1 cellular context compared by ENCODE assay signal in the genomic region with DNA sequence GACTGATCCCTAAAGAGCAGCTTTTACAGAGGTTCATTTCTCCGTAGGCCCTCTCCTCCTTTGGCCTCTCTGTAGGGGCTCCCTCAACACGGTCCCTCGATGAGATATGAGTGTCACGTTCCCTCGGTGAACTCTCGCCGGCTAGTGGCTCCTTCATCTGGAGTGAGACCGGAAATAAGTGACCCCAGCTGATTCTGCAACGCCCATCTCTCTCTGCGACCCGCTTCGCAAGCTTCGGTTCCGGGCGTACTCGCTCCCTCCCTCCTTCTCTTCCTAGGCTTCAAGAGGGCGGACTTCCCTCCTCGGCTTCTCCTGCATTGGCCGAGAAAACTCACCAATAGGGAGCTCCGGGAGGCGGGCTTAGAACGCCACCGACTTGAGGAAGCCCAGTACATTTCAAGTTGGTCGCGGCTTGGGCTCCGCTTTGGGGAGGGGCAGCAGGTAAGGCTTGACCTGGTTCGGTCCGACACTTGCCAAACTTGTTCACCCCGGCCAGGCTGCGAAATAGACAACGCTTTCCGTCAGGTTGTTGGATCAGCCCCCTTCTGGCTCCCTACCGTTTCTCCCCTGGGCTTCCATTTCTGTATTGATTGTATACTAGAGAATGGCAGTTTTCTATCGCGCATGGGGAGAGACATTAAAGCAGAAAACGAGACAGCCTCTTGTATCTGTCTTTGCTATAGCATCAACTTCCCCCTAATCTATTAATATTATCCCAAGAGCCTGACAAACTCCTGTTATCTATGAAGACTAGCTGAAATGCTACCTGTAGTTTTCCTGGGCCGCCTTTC.
TF ChIP-seq lines count a peak whose summit lies in the region.

A gene (minus strand): TSS at position 248 of the 791 bp plus-strand sequence. CDS start 2,816 bp downstream, outside the sequence.
A gene with protein sequence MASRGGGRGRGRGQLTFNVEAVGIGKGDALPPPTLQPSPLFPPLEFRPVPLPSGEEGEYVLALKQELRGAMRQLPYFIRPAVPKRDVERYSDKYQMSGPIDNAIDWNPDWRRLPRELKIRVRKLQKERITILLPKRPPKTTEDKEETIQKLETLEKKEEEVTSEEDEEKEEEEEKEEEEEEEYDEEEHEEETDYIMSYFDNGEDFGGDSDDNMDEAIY (plus strand): TSS at position 363 of the 791 bp plus-strand sequence. CDS start 10,176 bp downstream, outside the sequence.

TF ChIP-seq in HepG2, 621 proteins besides CTCF, POLR2A, EP300 and RAD21 (continued from another document and continues in another):
- TF ChIP-seq, protein P1, sequence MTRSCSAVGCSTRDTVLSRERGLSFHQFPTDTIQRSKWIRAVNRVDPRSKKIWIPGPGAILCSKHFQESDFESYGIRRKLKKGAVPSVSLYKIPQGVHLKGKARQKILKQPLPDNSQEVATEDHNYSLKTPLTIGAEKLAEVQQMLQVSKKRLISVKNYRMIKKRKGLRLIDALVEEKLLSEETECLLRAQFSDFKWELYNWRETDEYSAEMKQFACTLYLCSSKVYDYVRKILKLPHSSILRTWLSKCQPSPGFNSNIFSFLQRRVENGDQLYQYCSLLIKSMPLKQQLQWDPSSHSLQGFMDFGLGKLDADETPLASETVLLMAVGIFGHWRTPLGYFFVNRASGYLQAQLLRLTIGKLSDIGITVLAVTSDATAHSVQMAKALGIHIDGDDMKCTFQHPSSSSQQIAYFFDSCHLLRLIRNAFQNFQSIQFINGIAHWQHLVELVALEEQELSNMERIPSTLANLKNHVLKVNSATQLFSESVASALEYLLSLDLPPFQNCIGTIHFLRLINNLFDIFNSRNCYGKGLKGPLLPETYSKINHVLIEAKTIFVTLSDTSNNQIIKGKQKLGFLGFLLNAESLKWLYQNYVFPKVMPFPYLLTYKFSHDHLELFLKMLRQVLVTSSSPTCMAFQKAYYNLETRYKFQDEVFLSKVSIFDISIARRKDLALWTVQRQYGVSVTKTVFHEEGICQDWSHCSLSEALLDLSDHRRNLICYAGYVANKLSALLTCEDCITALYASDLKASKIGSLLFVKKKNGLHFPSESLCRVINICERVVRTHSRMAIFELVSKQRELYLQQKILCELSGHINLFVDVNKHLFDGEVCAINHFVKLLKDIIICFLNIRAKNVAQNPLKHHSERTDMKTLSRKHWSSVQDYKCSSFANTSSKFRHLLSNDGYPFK (CRISPR knock-in tag; IDR thresholded peaks at IDR 0.05; ENCODE audit: borderline replicate concordance), result peak; percentile 75; the same call in 1 of the 2 replicates
- TF ChIP-seq BRCA1 (CRISPR knock-in tag; IDR thresholded peaks at IDR 0.05) (0 out of 2 replicates have a peak, but pooled peaks have one; percentile 19), ONECUT2 (CRISPR knock-in tag; IDR thresholded peaks at IDR 0.05) (0 out of 2 replicates have a peak, but pooled peaks have one; percentile 30), EED (CRISPR knock-in tag; IDR thresholded peaks at IDR 0.05) (no peak), NFYB (CRISPR knock-in tag; IDR thresholded peaks at IDR 0.05) (peak; percentile 89), BHLHE40 (IDR thresholded peaks at IDR 0.05; ENCODE audit: low read length) (0 out of 2 replicates have a peak, but pooled peaks have one; percentile 14), POLR2G (IDR thresholded peaks at IDR 0.05; ENCODE audit: low read depth, low read length) (peak; percentile 88), MTA1 (CRISPR knock-in tag; IDR thresholded peaks at IDR 0.05; ENCODE audit: borderline replicate concordance) (peak; percentile 52; the same call in 1 of the 2 replicates), KDM5B (CRISPR knock-in tag; IDR thresholded peaks at IDR 0.05; ENCODE audit: borderline replicate concordance) (peak; percentile 59; the same call in 1 of the 2 replicates), ZNF136 (CRISPR knock-in tag; IDR thresholded peaks at IDR 0.05; ENCODE audit: low read depth) (0 out of 2 replicates have a peak, but pooled peaks have one; percentile 56), MED13 (CRISPR knock-in tag; IDR thresholded peaks at IDR 0.05) (no peak), ZNF333 (CRISPR knock-in tag; IDR thresholded peaks at IDR 0.05; ENCODE audit: borderline replicate concordance) (peak; percentile 16; the same call in 1 of the 2 replicates), ZNF180 (CRISPR knock-in tag; IDR thresholded peaks at IDR 0.05; ENCODE audit: borderline replicate concordance, low read depth) (no peak), ZNF746 (CRISPR knock-in tag; IDR thresholded peaks at IDR 0.05) (peak; percentile 88), MED1 (CRISPR knock-in tag; IDR thresholded peaks at IDR 0.05) (peak; percentile 74), CREB1 (IDR thresholded peaks at IDR 0.05) (no peak), CREB1 (CRISPR knock-in tag; IDR thresholded peaks at IDR 0.05) (peak; percentile 64; the same call in 1 of the 2 replicates), FLYWCH1 (CRISPR knock-in tag; IDR thresholded peaks at IDR 0.05) (no peak), GATAD1 (CRISPR knock-in tag; IDR thresholded peaks at IDR 0.05) (peak; percentile 36; the same call in 1 of the 2 replicates), ZNF430 (CRISPR knock-in tag; IDR thresholded peaks at IDR 0.05) (peak; percentile 29; the same call in 1 of the 2 replicates), MXI1 (IDR thresholded peaks at IDR 0.05; ENCODE audit: borderline replicate concordance, low read depth, low read length) (peak; percentile 21; the same call in 1 of the 3 replicates), NRL (CRISPR knock-in tag; IDR thresholded peaks at IDR 0.05; ENCODE audit: borderline replicate concordance) (peak; percentile 74; the same call in 1 of the 2 replicates), SP2 (CRISPR knock-in tag; IDR thresholded peaks at IDR 0.05) (peak; percentile 82), THAP11 (CRISPR knock-in tag; IDR thresholded peaks at IDR 0.05) (peak; percentile 75), ZSCAN9 (CRISPR knock-in tag; IDR thresholded peaks at IDR 0.05; ENCODE audit: borderline replicate concordance) (peak; percentile 45), NR2C2 (CRISPR knock-in tag; IDR thresholded peaks at IDR 0.05; ENCODE audit: borderline replicate concordance) (peak; percentile 70; the same call in 1 of the 2 replicates), TBX2 (CRISPR knock-in tag; IDR thresholded peaks at IDR 0.05; ENCODE audit: borderline replicate concordance) (0 out of 2 replicates have a peak, but pooled peaks have one; percentile 14), ZNF543 (CRISPR knock-in tag; IDR thresholded peaks at IDR 0.05) (0 out of 2 replicates have a peak, but pooled peaks have one; percentile 21), ZNF317 (CRISPR knock-in tag; IDR thresholded peaks at IDR 0.05) (0 out of 2 replicates have a peak, but pooled peaks have one; percentile 30), PHF20 (CRISPR knock-in tag; IDR thresholded peaks at IDR 0.05) (peak; percentile 75), RBFOX2 (IDR thresholded peaks at IDR 0.05; ENCODE audit: low read depth, low read length) (peak; percentile 48; the same call in 1 of the 2 replicates), CREM (IDR thresholded peaks at IDR 0.05) (0 out of 2 replicates have a peak, but pooled peaks have one; percentile 24), CREM (CRISPR knock-in tag; IDR thresholded peaks at IDR 0.05) (no peak), ARNT2 (CRISPR knock-in tag; IDR thresholded peaks at IDR 0.05; ENCODE audit: low read depth) (0 out of 2 replicates have a peak, but pooled peaks have one; percentile 22), FOXC1 (CRISPR knock-in tag; IDR thresholded peaks at IDR 0.05; ENCODE audit: borderline replicate concordance) (no peak; the same call in 1 of the 2 replicates)
- TF ChIP-seq, protein P2, sequence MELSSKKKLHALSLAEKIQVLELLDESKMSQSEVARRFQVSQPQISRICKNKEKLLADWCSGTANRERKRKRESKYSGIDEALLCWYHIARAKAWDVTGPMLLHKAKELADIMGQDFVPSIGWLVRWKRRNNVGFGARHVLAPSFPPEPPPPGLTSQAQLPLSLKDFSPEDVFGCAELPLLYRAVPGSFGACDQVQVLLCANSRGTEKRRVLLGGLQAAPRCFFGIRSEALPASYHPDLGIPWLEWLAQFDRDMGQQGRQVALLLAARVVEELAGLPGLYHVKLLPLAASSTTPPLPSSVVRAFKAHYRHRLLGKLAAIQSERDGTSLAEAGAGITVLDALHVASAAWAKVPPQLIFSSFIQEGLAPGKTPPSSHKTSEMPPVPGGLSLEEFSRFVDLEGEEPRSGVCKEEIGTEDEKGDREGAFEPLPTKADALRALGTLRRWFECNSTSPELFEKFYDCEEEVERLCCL (CRISPR knock-in tag; IDR thresholded peaks at IDR 0.05; ENCODE audit: borderline replicate concordance), result no peak
- TF ChIP-seq, protein P3, sequence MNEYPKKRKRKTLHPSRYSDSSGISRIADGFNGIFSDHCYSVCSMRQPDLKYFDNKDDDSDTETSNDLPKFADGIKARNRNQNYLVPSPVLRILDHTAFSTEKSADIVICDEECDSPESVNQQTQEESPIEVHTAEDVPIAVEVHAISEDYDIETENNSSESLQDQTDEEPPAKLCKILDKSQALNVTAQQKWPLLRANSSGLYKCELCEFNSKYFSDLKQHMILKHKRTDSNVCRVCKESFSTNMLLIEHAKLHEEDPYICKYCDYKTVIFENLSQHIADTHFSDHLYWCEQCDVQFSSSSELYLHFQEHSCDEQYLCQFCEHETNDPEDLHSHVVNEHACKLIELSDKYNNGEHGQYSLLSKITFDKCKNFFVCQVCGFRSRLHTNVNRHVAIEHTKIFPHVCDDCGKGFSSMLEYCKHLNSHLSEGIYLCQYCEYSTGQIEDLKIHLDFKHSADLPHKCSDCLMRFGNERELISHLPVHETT (CRISPR knock-in tag; conservative IDR thresholded peaks at IDR 0.05), result 0 out of 2 replicates have a peak, but pooled peaks have one; percentile 27
- TF ChIP-seq, protein P4, sequence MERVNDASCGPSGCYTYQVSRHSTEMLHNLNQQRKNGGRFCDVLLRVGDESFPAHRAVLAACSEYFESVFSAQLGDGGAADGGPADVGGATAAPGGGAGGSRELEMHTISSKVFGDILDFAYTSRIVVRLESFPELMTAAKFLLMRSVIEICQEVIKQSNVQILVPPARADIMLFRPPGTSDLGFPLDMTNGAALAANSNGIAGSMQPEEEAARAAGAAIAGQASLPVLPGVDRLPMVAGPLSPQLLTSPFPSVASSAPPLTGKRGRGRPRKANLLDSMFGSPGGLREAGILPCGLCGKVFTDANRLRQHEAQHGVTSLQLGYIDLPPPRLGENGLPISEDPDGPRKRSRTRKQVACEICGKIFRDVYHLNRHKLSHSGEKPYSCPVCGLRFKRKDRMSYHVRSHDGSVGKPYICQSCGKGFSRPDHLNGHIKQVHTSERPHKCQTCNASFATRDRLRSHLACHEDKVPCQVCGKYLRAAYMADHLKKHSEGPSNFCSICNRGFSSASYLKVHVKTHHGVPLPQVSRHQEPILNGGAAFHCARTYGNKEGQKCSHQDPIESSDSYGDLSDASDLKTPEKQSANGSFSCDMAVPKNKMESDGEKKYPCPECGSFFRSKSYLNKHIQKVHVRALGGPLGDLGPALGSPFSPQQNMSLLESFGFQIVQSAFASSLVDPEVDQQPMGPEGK (CRISPR knock-in tag; IDR thresholded peaks at IDR 0.05), result peak; percentile 36; the same call in 1 of the 2 replicates
- TF ChIP-seq, protein P5, sequence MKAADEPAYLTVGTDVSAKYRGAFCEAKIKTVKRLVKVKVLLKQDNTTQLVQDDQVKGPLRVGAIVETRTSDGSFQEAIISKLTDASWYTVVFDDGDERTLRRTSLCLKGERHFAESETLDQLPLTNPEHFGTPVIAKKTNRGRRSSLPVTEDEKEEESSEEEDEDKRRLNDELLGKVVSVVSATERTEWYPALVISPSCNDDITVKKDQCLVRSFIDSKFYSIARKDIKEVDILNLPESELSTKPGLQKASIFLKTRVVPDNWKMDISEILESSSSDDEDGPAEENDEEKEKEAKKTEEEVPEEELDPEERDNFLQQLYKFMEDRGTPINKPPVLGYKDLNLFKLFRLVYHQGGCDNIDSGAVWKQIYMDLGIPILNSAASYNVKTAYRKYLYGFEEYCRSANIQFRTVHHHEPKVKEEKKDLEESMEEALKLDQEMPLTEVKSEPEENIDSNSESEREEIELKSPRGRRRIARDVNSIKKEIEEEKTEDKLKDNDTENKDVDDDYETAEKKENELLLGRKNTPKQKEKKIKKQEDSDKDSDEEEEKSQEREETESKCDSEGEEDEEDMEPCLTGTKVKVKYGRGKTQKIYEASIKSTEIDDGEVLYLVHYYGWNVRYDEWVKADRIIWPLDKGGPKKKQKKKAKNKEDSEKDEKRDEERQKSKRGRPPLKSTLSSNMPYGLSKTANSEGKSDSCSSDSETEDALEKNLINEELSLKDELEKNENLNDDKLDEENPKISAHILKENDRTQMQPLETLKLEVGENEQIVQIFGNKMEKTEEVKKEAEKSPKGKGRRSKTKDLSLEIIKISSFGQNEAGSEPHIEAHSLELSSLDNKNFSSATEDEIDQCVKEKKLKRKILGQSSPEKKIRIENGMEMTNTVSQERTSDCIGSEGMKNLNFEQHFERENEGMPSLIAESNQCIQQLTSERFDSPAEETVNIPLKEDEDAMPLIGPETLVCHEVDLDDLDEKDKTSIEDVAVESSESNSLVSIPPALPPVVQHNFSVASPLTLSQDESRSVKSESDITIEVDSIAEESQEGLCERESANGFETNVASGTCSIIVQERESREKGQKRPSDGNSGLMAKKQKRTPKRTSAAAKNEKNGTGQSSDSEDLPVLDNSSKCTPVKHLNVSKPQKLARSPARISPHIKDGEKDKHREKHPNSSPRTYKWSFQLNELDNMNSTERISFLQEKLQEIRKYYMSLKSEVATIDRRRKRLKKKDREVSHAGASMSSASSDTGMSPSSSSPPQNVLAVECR (CRISPR knock-in tag; IDR thresholded peaks at IDR 0.05; ENCODE audit: borderline replicate concordance), result peak; percentile 86
- TF ChIP-seq, protein P6, sequence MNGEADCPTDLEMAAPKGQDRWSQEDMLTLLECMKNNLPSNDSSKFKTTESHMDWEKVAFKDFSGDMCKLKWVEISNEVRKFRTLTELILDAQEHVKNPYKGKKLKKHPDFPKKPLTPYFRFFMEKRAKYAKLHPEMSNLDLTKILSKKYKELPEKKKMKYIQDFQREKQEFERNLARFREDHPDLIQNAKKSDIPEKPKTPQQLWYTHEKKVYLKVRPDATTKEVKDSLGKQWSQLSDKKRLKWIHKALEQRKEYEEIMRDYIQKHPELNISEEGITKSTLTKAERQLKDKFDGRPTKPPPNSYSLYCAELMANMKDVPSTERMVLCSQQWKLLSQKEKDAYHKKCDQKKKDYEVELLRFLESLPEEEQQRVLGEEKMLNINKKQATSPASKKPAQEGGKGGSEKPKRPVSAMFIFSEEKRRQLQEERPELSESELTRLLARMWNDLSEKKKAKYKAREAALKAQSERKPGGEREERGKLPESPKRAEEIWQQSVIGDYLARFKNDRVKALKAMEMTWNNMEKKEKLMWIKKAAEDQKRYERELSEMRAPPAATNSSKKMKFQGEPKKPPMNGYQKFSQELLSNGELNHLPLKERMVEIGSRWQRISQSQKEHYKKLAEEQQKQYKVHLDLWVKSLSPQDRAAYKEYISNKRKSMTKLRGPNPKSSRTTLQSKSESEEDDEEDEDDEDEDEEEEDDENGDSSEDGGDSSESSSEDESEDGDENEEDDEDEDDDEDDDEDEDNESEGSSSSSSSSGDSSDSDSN (CRISPR knock-in tag; IDR thresholded peaks at IDR 0.05), result 0 out of 2 replicates have a peak, but pooled peaks have one; percentile 49
- TF ChIP-seq, protein P7, sequence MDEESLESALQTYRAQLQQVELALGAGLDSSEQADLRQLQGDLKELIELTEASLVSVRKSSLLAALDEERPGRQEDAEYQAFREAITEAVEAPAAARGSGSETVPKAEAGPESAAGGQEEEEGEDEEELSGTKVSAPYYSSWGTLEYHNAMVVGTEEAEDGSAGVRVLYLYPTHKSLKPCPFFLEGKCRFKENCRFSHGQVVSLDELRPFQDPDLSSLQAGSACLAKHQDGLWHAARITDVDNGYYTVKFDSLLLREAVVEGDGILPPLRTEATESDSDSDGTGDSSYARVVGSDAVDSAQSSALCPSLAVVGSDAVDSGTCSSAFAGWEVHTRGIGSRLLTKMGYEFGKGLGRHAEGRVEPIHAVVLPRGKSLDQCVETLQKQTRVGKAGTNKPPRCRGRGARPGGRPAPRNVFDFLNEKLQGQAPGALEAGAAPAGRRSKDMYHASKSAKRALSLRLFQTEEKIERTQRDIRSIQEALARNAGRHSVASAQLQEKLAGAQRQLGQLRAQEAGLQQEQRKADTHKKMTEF (CRISPR knock-in tag; IDR thresholded peaks at IDR 0.05), result peak; percentile 37; the same call in 1 of the 2 replicates
